8 cellular contexts compared by ENCODE assay signal in the genomic region with DNA sequence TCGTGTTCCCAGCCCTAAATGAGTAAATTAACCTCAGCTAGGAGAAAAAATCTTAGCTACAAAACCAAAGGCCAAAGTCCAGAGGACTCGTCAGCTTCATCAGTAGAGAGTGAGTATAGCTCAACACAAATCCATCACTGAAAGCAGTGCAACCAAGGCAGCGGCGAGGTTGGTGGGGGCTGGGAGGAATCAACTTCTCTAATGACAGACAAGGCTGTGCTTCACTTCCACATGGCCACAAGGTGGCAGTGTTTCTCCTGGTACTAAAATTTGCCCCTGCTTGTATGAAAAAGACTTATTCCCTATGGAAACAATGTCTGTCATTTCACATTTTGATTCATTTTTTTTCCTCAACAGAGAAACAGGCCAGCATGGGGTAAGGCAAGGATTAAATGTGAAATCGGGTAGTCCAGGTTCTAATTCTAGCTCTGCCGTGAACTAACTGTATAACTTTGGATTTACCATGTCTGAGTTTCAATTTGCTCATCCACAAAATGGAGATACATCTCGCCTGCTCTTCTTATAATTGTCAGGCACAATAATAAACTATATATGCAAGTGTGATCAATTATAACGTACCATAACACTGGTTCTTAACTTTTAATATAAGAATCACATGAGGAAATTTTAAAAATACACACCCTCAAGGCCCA. TPM values are rescaled to one million over a fixed set of nuclear protein-coding genes. Genes with fewer than 3 reads are reported as not detected.
DNase-seq lines count a peak whose midpoint lies in the region; ATAC-seq and TF ChIP-seq lines count a peak whose summit lies in the region.

No MANE protein-coding gene starts in this region.

- H3K4me1 ChIP-seq in MM.1S (ENCODE audit: low read length) = no peaks in the 10 kb centered on the region
- H3K4me1 ChIP-seq in cardiac muscle cell (ENCODE audit: low read depth) = no peaks in the 10 kb centered on the region

- no peak overlapping the region for H3K4me3 Mint-ChIP-seq in activated naive CD8-positive, alpha-beta T cell treated with anti-CD3 and anti-CD28 coated beads for 36 hours
- H3K4me3 Mint-ChIP-seq in progenitor cell of endocrine pancreas (ENCODE audit: low read depth) = no peak overlapping the region

- H3K9ac ChIP-seq in MM.1S (ENCODE audit: low read length) = no peak overlapping the region

- no peak overlapping the region for H3K27ac ChIP-seq in MM.1S (ENCODE audit: low read length)
- no peak overlapping the region for H3K27ac ChIP-seq in cardiac muscle cell

- ATAC-seq in HG03520 (IDR thresholded peaks at IDR 0.05; ENCODE audit: unreplicated experiment) = no peak

- TF ChIP-seq CTCF in MM.1S (IDR thresholded peaks at IDR 0.05; ENCODE audit: low read length) = peak; percentile 85
- TF ChIP-seq CTCF in cardiac muscle cell (IDR thresholded peaks at IDR 0.05; ENCODE audit: low read depth, low read length) = peak; percentile 79
- TF ChIP-seq CTCF in progenitor cell of endocrine pancreas (IDR thresholded peaks at IDR 0.05; ENCODE audit: unreplicated experiment) = peak; percentile 93

- H3K36me3 ChIP-seq in MM.1S (replicated peaks; ENCODE audit: insufficient read depth, low read length) (no peaks in the 10 kb centered on the region), cardiac muscle cell (no peaks in the 10 kb centered on the region)

- H3K9me3 Mint-ChIP-seq in activated naive CD8-positive, alpha-beta T cell treated with anti-CD3 and anti-CD28 coated beads for 36 hours = no peaks in the 10 kb centered on the region
- no peaks in the 10 kb centered on the region for H3K9me3 Mint-ChIP-seq in progenitor cell of endocrine pancreas (ENCODE audit: low read depth)

- no peak overlapping the region for H2AFZ ChIP-seq in MM.1S (ENCODE audit: low read length)

- H4K20me1 ChIP-seq in MM.1S (ENCODE audit: insufficient read depth, low read length) = no peaks in the 10 kb centered on the region

- peak; percentile 58 for DNase-seq in G401 (ENCODE audit: low spot score)
- peak; percentile 71 for DNase-seq in MM.1S
- peak; percentile 68 for DNase-seq in SKM-1 treated with dmso at 0.1 percent for 144 hours (lab: John Stamatoyannopoulos, UW; ENCODE audit: unreplicated experiment)
- peak; percentile 58 for DNase-seq in activated naive CD8-positive, alpha-beta T cell treated with anti-CD3 and anti-CD28 coated beads for 36 hours
- DNase-seq in cardiac muscle cell (ENCODE audit: low read depth in 1 of 2, low spot score in 1 of 2) = peak; percentile 82 to 92
- peak; percentile 44 for DNase-seq in progenitor cell of endocrine pancreas (ENCODE audit: low spot score, unreplicated experiment)
- peak; percentile 74 for DNase-seq in ureter (ENCODE audit: low spot score)

- no peak overlapping the region for H3K27ac Mint-ChIP-seq in activated naive CD8-positive, alpha-beta T cell treated with anti-CD3 and anti-CD28 coated beads for 36 hours
- no peak overlapping the region for H3K27ac Mint-ChIP-seq in progenitor cell of endocrine pancreas

- H3K4me3 ChIP-seq in MM.1S (ENCODE audit: low read length) (no peak overlapping the region), cardiac muscle cell (no peak overlapping the region)

- H3K4me2 ChIP-seq in MM.1S (ENCODE audit: low read depth, low read length) = no peak overlapping the region

- H3K79me2 ChIP-seq in MM.1S (ENCODE audit: low read length) = no peaks in the 10 kb centered on the region

- no peaks in the 10 kb centered on the region for H3K27me3 Mint-ChIP-seq in activated naive CD8-positive, alpha-beta T cell treated with anti-CD3 and anti-CD28 coated beads for 36 hours
- peaks cover 50% of the 10 kb centered on the region for H3K27me3 Mint-ChIP-seq in progenitor cell of endocrine pancreas

- H3K27me3 ChIP-seq in MM.1S (replicated peaks; ENCODE audit: insufficient read depth, low read length) = peaks cover 3% of the 10 kb centered on the region; the same call in 1 of the 2 replicates
- peaks cover 8% of the 10 kb centered on the region for H3K27me3 ChIP-seq in cardiac muscle cell

- H3K9me3 ChIP-seq in MM.1S (replicated peaks; ENCODE audit: insufficient read depth, low read length) = no peaks in the 10 kb centered on the region
- no peaks in the 10 kb centered on the region for H3K9me3 ChIP-seq in cardiac muscle cell (ENCODE audit: low read depth)

- H3F3A ChIP-seq in MM.1S (ENCODE audit: insufficient read depth, low read length) = no peaks in the 10 kb centered on the region

- in situ Hi-C loops in G401 (cut with HindIII; ENCODE audit: low sequenced_read_pairs) = no loop called here

- H3K4me1 Mint-ChIP-seq in activated naive CD8-positive, alpha-beta T cell treated with anti-CD3 and anti-CD28 coated beads for 36 hours = peaks cover 26% of the 10 kb centered on the region
- peaks cover 8% of the 10 kb centered on the region for H3K4me1 Mint-ChIP-seq in progenitor cell of endocrine pancreas (ENCODE audit: low read depth)

- peaks cover 1% of the 10 kb centered on the region for H3K36me3 Mint-ChIP-seq in activated naive CD8-positive, alpha-beta T cell treated with anti-CD3 and anti-CD28 coated beads for 36 hours
- no peaks in the 10 kb centered on the region for H3K36me3 Mint-ChIP-seq in progenitor cell of endocrine pancreas (ENCODE audit: insufficient read depth)

- no peaks in the 10 kb centered on the region for H3K9me2 ChIP-seq in MM.1S (replicated peaks; ENCODE audit: insufficient read depth, low read length)

RNA-seq across cellular contexts. Expression of a gene that starts 39.3 kb away (rescaled TPM):
- 0.31 and 4.5 TPM in 2 replicates for total RNA-seq in G401 (2014; rRNA removed; shearing (Covaris generic))
- 10 to 100 TPM; 31.1 to 33.4 TPM for total RNA-seq in activated naive CD8-positive, alpha-beta T cell treated with anti-CD3 and anti-CD28 coated beads for 36 hours
- 0.67 and 1.2 TPM in 2 replicates for total RNA-seq in cardiac muscle cell
- polyA plus RNA-seq in cardiac muscle cell = 0.77 and 1.9 TPM in 2 replicates
- total RNA-seq in progenitor cell of endocrine pancreas = 1.9 and 2.7 TPM in 2 replicates
- total RNA-seq in ureter = 34.7 TPM
